ENCODE assay signal across 8 cellular contexts in the genomic region with DNA sequence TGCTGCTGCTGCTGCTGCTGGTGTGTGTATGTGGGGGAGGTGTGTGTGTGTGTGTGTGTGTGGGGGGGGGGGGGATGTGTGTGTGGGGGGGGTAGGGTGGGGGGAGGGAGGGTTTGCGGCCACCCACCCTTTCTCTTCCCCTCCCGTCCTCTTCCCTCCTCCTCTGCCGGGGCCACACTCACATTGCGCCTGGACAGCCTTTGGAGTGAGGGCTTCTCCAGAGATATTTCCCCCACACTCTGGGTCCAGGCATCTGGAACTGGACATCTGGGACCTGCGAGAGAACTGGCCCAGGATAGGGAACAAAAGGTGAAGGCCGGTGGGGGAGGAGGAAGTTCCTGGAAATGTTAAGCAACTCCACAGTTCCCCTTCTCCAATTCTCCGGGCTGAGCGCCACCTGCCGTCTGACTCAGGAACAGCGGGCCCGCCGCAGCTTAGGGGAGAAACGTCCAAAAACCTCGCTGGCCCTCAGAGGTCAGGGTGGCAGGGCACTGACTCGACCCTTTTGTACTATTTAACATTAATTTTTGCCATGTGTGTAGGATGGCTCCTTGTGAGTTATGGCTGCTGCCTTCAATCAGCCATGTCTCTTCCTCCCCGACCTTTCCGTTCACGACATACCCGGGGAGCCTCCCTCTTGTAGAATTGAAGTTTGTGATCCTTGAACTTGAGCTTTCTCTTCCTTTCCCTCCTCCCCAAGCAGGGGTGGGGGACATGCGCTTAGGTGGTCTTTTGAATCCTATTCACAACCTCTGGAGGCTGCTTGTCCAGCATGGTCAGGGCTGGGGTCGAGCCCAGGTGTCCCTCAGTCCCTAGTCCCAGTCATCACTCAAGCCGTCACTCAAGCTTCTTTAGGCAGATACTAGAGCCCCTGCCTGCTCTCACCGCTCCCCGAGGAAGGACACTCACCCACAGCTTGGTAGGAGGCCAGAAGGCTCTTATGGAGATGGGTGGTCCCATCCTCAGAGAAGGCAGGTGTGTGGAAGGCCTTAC. TPM values are rescaled to one million over a fixed set of nuclear protein-coding genes. Genes with fewer than 3 reads are reported as not detected.
DNase-seq lines count a peak whose midpoint lies in the region; ATAC-seq, FAIRE-seq and TF ChIP-seq lines count a peak whose summit lies in the region.

A gene with protein sequence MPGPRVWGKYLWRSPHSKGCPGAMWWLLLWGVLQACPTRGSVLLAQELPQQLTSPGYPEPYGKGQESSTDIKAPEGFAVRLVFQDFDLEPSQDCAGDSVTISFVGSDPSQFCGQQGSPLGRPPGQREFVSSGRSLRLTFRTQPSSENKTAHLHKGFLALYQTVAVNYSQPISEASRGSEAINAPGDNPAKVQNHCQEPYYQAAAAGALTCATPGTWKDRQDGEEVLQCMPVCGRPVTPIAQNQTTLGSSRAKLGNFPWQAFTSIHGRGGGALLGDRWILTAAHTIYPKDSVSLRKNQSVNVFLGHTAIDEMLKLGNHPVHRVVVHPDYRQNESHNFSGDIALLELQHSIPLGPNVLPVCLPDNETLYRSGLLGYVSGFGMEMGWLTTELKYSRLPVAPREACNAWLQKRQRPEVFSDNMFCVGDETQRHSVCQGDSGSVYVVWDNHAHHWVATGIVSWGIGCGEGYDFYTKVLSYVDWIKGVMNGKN (minus strand): TSS at position 287 of the 993 bp plus-strand sequence. CDS start 34 bp downstream, at position 253.

- H3K4me3 ChIP-seq in left lung, result peak within 1 kb of the TSS; percentile 35 to 70

- no peaks in the 10 kb centered on the region for H3K27me3 Mint-ChIP-seq in activated CD4-positive, alpha-beta T cell treated with anti-CD3 and anti-CD28 coated beads, Interleukin-2, amount 10 ng/mL, durations not matched to agents 7 days and 5 days
- H3K27me3 Mint-ChIP-seq in dendritic cell treated with granulocyte-macrophage colony-stimulating factor and Interleukin-4, amounts not matched to agents 40 ng/mL and 50 ng/mL, for 4 days, result peaks cover 3% of the 10 kb centered on the region

- POLR2A ChIA-PET in activated CD4-positive, alpha-beta T cell treated with anti-CD3 and anti-CD28 coated beads, Interleukin-2, amount 10 ng/mL, durations not matched to agents 7 days and 5 days (lab: Charles Lee), result interaction anchor here (0.6 to 2.7 kb wide), 3 partner anchors 147 to 918 kb away, joined by 4 to 28 read pairs (median 4); a partner anchor contains a TSS

- H3K9me3 Mint-ChIP-seq in activated CD4-positive, alpha-beta T cell treated with anti-CD3 and anti-CD28 coated beads, Interleukin-2, amount 10 ng/mL, durations not matched to agents 7 days and 5 days, result peaks cover 16% of the 10 kb centered on the region
- peaks cover 12% of the 10 kb centered on the region for H3K9me3 Mint-ChIP-seq in dendritic cell treated with granulocyte-macrophage colony-stimulating factor and Interleukin-4, amounts not matched to agents 40 ng/mL and 50 ng/mL, for 4 days

- H3K9me3 ChIP-seq in left lung, result no peaks in the 10 kb centered on the region

- peak within 1 kb of the TSS; percentile 90 to 97 for H3K27ac ChIP-seq in left lung

- H3K27ac Mint-ChIP-seq in activated CD4-positive, alpha-beta T cell treated with anti-CD3 and anti-CD28 coated beads, Interleukin-2, amount 10 ng/mL, durations not matched to agents 7 days and 5 days, result peak within 1 kb of the TSS; percentile 96
- H3K27ac Mint-ChIP-seq in dendritic cell treated with granulocyte-macrophage colony-stimulating factor and Interleukin-4, amounts not matched to agents 40 ng/mL and 50 ng/mL, for 4 days, result peak within 1 kb of the TSS; percentile 83

- H3K27me3 ChIP-seq in left lung, result no peaks in the 10 kb centered on the region

- no peak for FAIRE-seq in D721Med (lab: Jason Lieb, UNC)

- intact Hi-C loops in dendritic cell treated with granulocyte-macrophage colony-stimulating factor and Interleukin-4, amounts not matched to agents 40 ng/mL and 50 ng/mL, for 4 days (cut with micrococcal nuclease), result loop anchor here (5.0 kb wide), 1 partner anchor 47 kb away; a partner anchor contains a TSS
- intact Hi-C loops in left lung (cut with DNase I), result no loop called here

- peak within 1 kb of the TSS; percentile 96 for H3K4me3 Mint-ChIP-seq in activated CD4-positive, alpha-beta T cell treated with anti-CD3 and anti-CD28 coated beads, Interleukin-2, amount 10 ng/mL, durations not matched to agents 7 days and 5 days
- H3K4me3 Mint-ChIP-seq in dendritic cell treated with granulocyte-macrophage colony-stimulating factor and Interleukin-4, amounts not matched to agents 40 ng/mL and 50 ng/mL, for 4 days, result peak within 1 kb of the TSS; percentile 79

- peaks cover 68% of the 10 kb centered on the region for H3K4me1 Mint-ChIP-seq in activated CD4-positive, alpha-beta T cell treated with anti-CD3 and anti-CD28 coated beads, Interleukin-2, amount 10 ng/mL, durations not matched to agents 7 days and 5 days
- H3K4me1 Mint-ChIP-seq in dendritic cell treated with granulocyte-macrophage colony-stimulating factor and Interleukin-4, amounts not matched to agents 40 ng/mL and 50 ng/mL, for 4 days (ENCODE audit: low read depth), result peaks cover 34% of the 10 kb centered on the region

- peak; percentile 34 for ATAC-seq in HG02981 (IDR thresholded peaks at IDR 0.05; ENCODE audit: unreplicated experiment)
- peak; percentile 83 for ATAC-seq in left lung
- no peak for ATAC-seq in GM21367 (IDR thresholded peaks at IDR 0.05; ENCODE audit: unreplicated experiment)

- H3K36me3 ChIP-seq in left lung, result peaks cover 0 to 4% of the 10 kb centered on the region in 2 donors

- peaks cover 12 to 70% of the 10 kb centered on the region in 2 donors for H3K4me1 ChIP-seq in left lung

- H3K36me3 Mint-ChIP-seq in activated CD4-positive, alpha-beta T cell treated with anti-CD3 and anti-CD28 coated beads, Interleukin-2, amount 10 ng/mL, durations not matched to agents 7 days and 5 days (ENCODE audit: low read depth), result peaks cover 43% of the 10 kb centered on the region
- H3K36me3 Mint-ChIP-seq in dendritic cell treated with granulocyte-macrophage colony-stimulating factor and Interleukin-4, amounts not matched to agents 40 ng/mL and 50 ng/mL, for 4 days (ENCODE audit: low read depth), result peaks cover 22% of the 10 kb centered on the region

- CTCF ChIA-PET in activated CD4-positive, alpha-beta T cell treated with anti-CD3 and anti-CD28 coated beads, Interleukin-2, amount 10 ng/mL, durations not matched to agents 7 days and 5 days (lab: Charles Lee), result interaction anchor here (0.6 to 4.3 kb wide), 29 partner anchors 9 to 385 kb away, joined by 3 to 18 read pairs (median 4); a partner anchor contains a TSS

- DNase-seq in D721Med (ENCODE audit: insufficient read length, low spot score), result no peak
- peak; percentile 33 for DNase-seq in NCI-H524 treated with DMSO at 0.1 percent for 48 hours (lab: John Stamatoyannopoulos, UW)
- peak; percentile 76 for DNase-seq in activated CD4-positive, alpha-beta T cell treated with anti-CD3 and anti-CD28 coated beads, Interleukin-2, amount 10 ng/mL, durations not matched to agents 7 days and 5 days
- DNase-seq in left lung, result peak; percentile 89 to 97
- peak; percentile 90 to 93 for DNase-seq in stimulated activated CD4-positive, alpha-beta T cell treated with anti-CD3 and anti-CD28 coated beads, Interleukin-2, amount 100 ng/mL, for 24 hours

- peak; percentile 76 for TF ChIP-seq CTCF in D721Med (IDR thresholded peaks at IDR 0.05; ENCODE audit: insufficient read depth, missing control alignments)
- peak; percentile 97 to 98 for TF ChIP-seq CTCF in left lung (IDR thresholded peaks at IDR 0.05)

RNA-seq across cellular contexts. Expression of the gene that starts here (rescaled TPM):
- total RNA-seq in activated CD4-positive, alpha-beta T cell treated with anti-CD3 and anti-CD28 coated beads, Interleukin-2, amount 10 ng/mL, durations not matched to agents 7 days and 5 days, result 10 to 100 TPM; 31.2 to 31.4 TPM
- 10 to 100 TPM; 65.9 to 72.7 TPM for total RNA-seq in left lung
